Comparison of ENCODE assay signal across 32 cellular contexts in the genomic region with DNA sequence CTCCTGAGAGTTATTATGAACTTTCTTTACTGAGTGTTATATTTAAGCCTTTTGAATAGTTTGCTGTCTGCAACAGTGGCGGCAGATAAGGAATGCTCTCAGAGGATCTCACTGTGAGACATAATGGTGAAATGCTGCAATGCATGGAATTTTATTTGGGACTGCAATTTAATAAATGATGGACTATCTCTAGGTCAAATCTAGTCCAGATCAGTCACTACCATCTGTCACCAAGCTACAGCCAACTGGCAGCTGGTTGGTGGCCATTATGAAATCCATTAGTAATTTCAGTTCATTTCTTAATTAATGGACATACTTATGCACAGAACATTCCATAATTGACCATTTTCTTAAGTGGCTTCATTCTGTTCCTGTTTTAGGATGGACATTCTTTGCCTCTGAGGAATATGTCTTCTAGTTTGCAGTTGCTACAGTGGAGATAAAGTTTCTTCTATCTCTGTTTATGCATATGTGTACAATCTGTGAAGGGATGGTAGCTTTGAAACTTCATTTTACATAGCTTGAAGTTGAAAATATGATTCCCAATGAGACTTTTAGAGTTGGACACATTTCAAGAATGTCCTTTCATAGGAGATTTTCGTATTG.
A peak's percentile ranks its signal among the peaks of the same experiment; 100 is the strongest.
DNase-seq lines count a peak whose midpoint lies in the region; ATAC-seq, FAIRE-seq and TF ChIP-seq lines count a peak whose summit lies in the region.
"Had no signal": no experiment of that assay in that cellular context is flagged by ENCODE, and none has a peak within 500 bp of the region (broad histone marks: within the 10 kb centered on the region; RNA-seq: fewer than 3 reads in every experiment).

No MANE protein-coding gene starts in this region.

- H3K9me3 ChIP-seq in astrocyte (ENCODE audit: insufficient read depth, low read depth, low read length): no peaks in the 10 kb centered on the region
- H3K9me3 ChIP-seq: HAP-1, MG63, transverse colon had no signal

- CTCF ChIA-PET in AG04449 (lab: Yijun Ruan, JAX): interaction anchor here (1.6 kb wide), 1 partner anchor 975 kb away, joined by 4 read pairs; no protein-coding TSS in a partner anchor

- ATAC-seq in HG02938 (IDR thresholded peaks at IDR 0.05; ENCODE audit: unreplicated experiment): no peak
- no peak for ATAC-seq in HG02759 (IDR thresholded peaks at IDR 0.05; ENCODE audit: unreplicated experiment)
- ATAC-seq: esophagus mucosa, K562 had no signal

- H3K9ac ChIP-seq in astrocyte (ENCODE audit: low read length) (no peak overlapping the region), mesendoderm (ENCODE audit: low read length) (no peak overlapping the region)

- TF ChIP-seq POLR2A in erythroblast (IDR thresholded peaks at IDR 0.05; ENCODE audit: low read length): no peak

- peak overlapping the region; percentile 45 for H2BK15ac ChIP-seq in mesendoderm (replicated peaks; ENCODE audit: low read depth)

- no peak overlapping the region for H2AK5ac ChIP-seq in mesendoderm (ENCODE audit: low read length)

- no peak overlapping the region for H2BK5ac ChIP-seq in mesendoderm (ENCODE audit: low read length)

- H3K36me3 ChIP-seq in astrocyte (ENCODE audit: insufficient read depth, low read length) (no peaks in the 10 kb centered on the region), mesendoderm (ENCODE audit: control insufficient read depth, insufficient read depth, low read length) (no peaks in the 10 kb centered on the region)
- H3K36me3 ChIP-seq: HAP-1, MG63, transverse colon had no signal

- H3K4me2 ChIP-seq in astrocyte (ENCODE audit: low read length): no peak overlapping the region
- no peak overlapping the region for H3K4me2 ChIP-seq in mesendoderm (ENCODE audit: low read length)

- H3K27ac ChIP-seq in astrocyte (ENCODE audit: low read depth, low read length) (no peak overlapping the region), mesendoderm (ENCODE audit: low read depth, low read length) (no peak overlapping the region)
- H3K27ac ChIP-seq: transverse colon, VCaP had no signal

- no peaks in the 10 kb centered on the region for H3K36me3 Mint-ChIP-seq in astrocyte (ENCODE audit: low read depth, unreplicated experiment)
- H3K36me3 Mint-ChIP-seq: activated naive CD8-positive, alpha-beta T cell treated with anti-CD3 and anti-CD28 coated beads, Interleukin-2, amount 10 ng/mL, durations not matched to agents 7 days and 5 days; CD8-positive, alpha-beta memory T cell; naive B cell had no signal

- H3K27ac Mint-ChIP-seq in astrocyte (ENCODE audit: unreplicated experiment): no peak overlapping the region
- H3K27ac Mint-ChIP-seq: activated naive CD8-positive, alpha-beta T cell treated with anti-CD3 and anti-CD28 coated beads, Interleukin-2, amount 10 ng/mL, durations not matched to agents 7 days and 5 days; B cell; CD8-positive, alpha-beta memory T cell; naive B cell had no signal

- H3K79me2 ChIP-seq in astrocyte (ENCODE audit: insufficient read depth, low read length): no peaks in the 10 kb centered on the region
- no peaks in the 10 kb centered on the region for H3K79me2 ChIP-seq in mesendoderm (ENCODE audit: control insufficient read depth, insufficient read depth, low read length)

- H4K5ac ChIP-seq in mesendoderm (ENCODE audit: low read length): no peak overlapping the region

- no peaks in the 10 kb centered on the region for H3K4me1 ChIP-seq in astrocyte (ENCODE audit: insufficient read depth, low read length)
- no peaks in the 10 kb centered on the region for H3K4me1 ChIP-seq in mesendoderm (ENCODE audit: control insufficient read depth, low read depth, low read length)
- H3K4me1 ChIP-seq: HAP-1, transverse colon had no signal

- no peak for TF ChIP-seq CTCF in AG04449 (IDR thresholded peaks at IDR 0.05; ENCODE audit: insufficient read depth, low read length, missing control alignments)
- no peak for TF ChIP-seq CTCF in astrocyte (IDR thresholded peaks at IDR 0.05; ENCODE audit: insufficient read depth, low read depth, low read length)

- no peak overlapping the region for H2AFZ ChIP-seq in astrocyte (ENCODE audit: low read depth, low read length)

- POLR2A ChIA-PET in AG04449 (lab: Yijun Ruan, JAX): interaction anchor here (0.7 kb wide), 1 partner anchor 20 kb away, joined by 3 read pairs; no protein-coding TSS in a partner anchor

- no peak overlapping the region for H3K56ac ChIP-seq in mesendoderm (ENCODE audit: low read length)

- peak; percentile 41 for DNase-seq in AG04449 (ENCODE audit: low read depth, low spot score)
- peak; percentile 32 for DNase-seq in GM03348 (ENCODE audit: low spot score)
- DNase-seq in astrocyte (ENCODE audit: low read depth): peak; percentile 78
- DNase-seq in mesendoderm: no peak
- no peak for DNase-seq in erythroblast (lab: John Stamatoyannopoulos, UW)
- DNase-seq in cardiac septum (ENCODE audit: low spot score): no peak
- DNase-seq: activated CD4-positive, alpha-beta T cell treated with anti-CD3 and anti-CD28 coated beads for 48 hours; activated CD8-positive, alpha-beta memory T cell treated with anti-CD3 and anti-CD28 coated beads for 24 hours; activated effector memory CD4-positive, alpha-beta T cell treated with anti-CD3 and anti-CD28 coated beads, Interleukin-2, amount 50 U/mL, for 16 hours; activated naive CD8-positive, alpha-beta T cell treated with anti-CD3 and anti-CD28 coated beads, Interleukin-2, amount 10 ng/mL, durations not matched to agents 7 days and 5 days; CD8-positive, alpha-beta memory T cell; effector CD8-positive, alpha-beta T cell; foreskin melanocyte; GF-D8; MG63; naive B cell; NCI-H2029 treated with DMSO at 0.1 percent for 48 hours; NCI-H345; occipital lobe; OCI-M1; stimulated activated CD8-positive, alpha-beta memory T cell treated with anti-CD3 and anti-CD28 coated beads, Interleukin-4, amount 100 ng/mL, for 48 hours; transverse colon had no signal

- H4K20me1 ChIP-seq in astrocyte (ENCODE audit: insufficient read depth, low read length): no peaks in the 10 kb centered on the region

- no peaks in the 10 kb centered on the region for H3K9me3 Mint-ChIP-seq in astrocyte (ENCODE audit: unreplicated experiment)
- H3K9me3 Mint-ChIP-seq: activated naive CD8-positive, alpha-beta T cell treated with anti-CD3 and anti-CD28 coated beads, Interleukin-2, amount 10 ng/mL, durations not matched to agents 7 days and 5 days; naive B cell had no signal

- H3K4me3 ChIP-seq in AG04449 (ENCODE audit: low read depth, low read length): no peak overlapping the region
- H3K4me3 ChIP-seq in astrocyte (ENCODE audit: insufficient read depth, low read depth, low read length): no peak overlapping the region
- H3K4me3 ChIP-seq in mesendoderm (ENCODE audit: low read length): no peak overlapping the region
- H3K4me3 ChIP-seq: HAP-1, K562, lung, MG63, transverse colon had no signal

- no peaks in the 10 kb centered on the region for H3K27me3 Mint-ChIP-seq in astrocyte (ENCODE audit: low read depth, unreplicated experiment)
- H3K27me3 Mint-ChIP-seq: B cell; CD8-positive, alpha-beta memory T cell; naive B cell had no signal

- no CpG with 5 or more reads among the region's 2 CpGs for WGBS in mesendoderm (ENCODE audit: extremely low coverage, insufficient coverage, low lambda C conversion rate)

- no peak overlapping the region for H2BK120ac ChIP-seq in mesendoderm (ENCODE audit: low read depth, low read length)

- no peak overlapping the region for H3K4ac ChIP-seq in mesendoderm (ENCODE audit: low read depth, low read length)

- H4K8ac ChIP-seq in mesendoderm (ENCODE audit: low read depth, low read length): no peak overlapping the region

- H3K79me1 ChIP-seq in mesendoderm (ENCODE audit: low read length): no peaks in the 10 kb centered on the region

- no peak overlapping the region for H3K4me3 Mint-ChIP-seq in astrocyte (ENCODE audit: unreplicated experiment)
- H3K4me3 Mint-ChIP-seq: activated naive CD8-positive, alpha-beta T cell treated with anti-CD3 and anti-CD28 coated beads, Interleukin-2, amount 10 ng/mL, durations not matched to agents 7 days and 5 days; B cell; CD8-positive, alpha-beta memory T cell; naive B cell had no signal

- H3K27me3 ChIP-seq in astrocyte (ENCODE audit: insufficient read depth, low read length) (no peaks in the 10 kb centered on the region), mesendoderm (ENCODE audit: insufficient read depth, low read length, poor library complexity) (no peaks in the 10 kb centered on the region)
- H3K27me3 ChIP-seq: MG63, transverse colon had no signal

- H3K18ac ChIP-seq in mesendoderm (ENCODE audit: low read length): peak overlapping the region; percentile 51

- no peak for FAIRE-seq in astrocyte (lab: Jason Lieb, UNC)
- FAIRE-seq: colon, HTR-8/SVneo, K562 had no signal

- H3K4me1 Mint-ChIP-seq in astrocyte (ENCODE audit: low read depth, unreplicated experiment): peaks cover 30% of the 10 kb centered on the region
- H3K4me1 Mint-ChIP-seq: B cell; CD8-positive, alpha-beta memory T cell; naive B cell had no signal

- intact Hi-C loops in cardiac septum (cut with DNase I): no loop called here

- H3K23ac ChIP-seq in mesendoderm (ENCODE audit: low read length): no peak overlapping the region

Comparison
In these comparisons a context has a peak if more than half of its experiments do, and no peak if none do; other contexts are left out.
1. DNase-seq: peak in AG04449 (single experiment), GM03348 (single experiment) and astrocyte (single experiment); none in mesendoderm (single experiment), erythroblast (0 of 2) and cardiac septum (single experiment).